8 cellular contexts compared by ENCODE assay signal in the genomic region with DNA sequence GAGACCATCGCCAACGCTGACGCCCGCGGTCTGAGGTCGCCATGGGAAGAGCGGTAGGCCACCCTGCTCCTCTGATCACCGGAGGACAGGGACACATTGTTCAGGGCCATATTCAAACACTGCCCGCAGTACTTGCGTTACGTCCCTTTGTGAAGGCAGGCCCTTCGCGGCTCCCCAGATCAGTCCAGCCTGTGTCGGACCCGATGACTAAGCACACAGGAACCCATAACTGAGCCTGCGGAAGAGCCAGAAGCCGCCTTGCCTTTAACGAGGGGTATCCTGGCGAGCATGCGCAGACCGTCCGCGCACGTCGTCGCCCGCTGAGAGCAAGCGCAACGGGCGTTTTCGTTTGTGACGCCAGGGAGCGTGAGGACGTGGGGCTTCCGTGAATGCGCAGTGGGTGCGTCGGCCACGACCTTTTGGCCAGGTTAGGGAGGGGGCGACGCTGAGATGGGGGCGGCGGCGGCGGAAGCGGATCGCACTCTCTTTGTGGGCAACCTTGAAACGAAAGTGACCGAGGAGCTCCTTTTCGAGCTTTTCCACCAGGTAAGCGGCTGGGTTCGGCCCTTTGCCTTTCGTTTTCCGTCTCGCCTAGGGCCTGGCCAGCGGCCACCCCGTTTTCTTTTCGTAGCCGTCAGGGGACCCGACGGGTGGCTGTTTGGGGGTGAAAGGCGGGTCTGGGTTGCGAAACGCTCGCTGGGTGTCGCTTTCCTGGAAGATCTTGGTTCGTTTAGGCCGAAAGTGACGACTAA. TPM values are rescaled to one million over a fixed set of nuclear protein-coding genes. Genes with fewer than 3 reads are reported as not detected.
DNase-seq lines count a peak whose midpoint lies in the region; ATAC-seq and TF ChIP-seq lines count a peak whose summit lies in the region.

A gene with protein sequence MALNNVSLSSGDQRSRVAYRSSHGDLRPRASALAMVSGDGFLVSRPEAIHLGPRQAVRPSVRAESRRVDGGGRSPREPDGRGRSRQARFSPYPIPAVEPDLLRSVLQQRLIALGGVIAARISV (minus strand): TSS at position 290 of the 752 bp plus-strand sequence. CDS start 180 bp downstream, at position 110.
A gene with protein sequence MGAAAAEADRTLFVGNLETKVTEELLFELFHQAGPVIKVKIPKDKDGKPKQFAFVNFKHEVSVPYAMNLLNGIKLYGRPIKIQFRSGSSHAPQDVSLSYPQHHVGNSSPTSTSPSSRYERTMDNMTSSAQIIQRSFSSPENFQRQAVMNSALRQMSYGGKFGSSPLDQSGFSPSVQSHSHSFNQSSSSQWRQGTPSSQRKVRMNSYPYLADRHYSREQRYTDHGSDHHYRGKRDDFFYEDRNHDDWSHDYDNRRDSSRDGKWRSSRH (plus strand): TSS at position 445 of the 752 bp plus-strand sequence. CDS start 6 bp downstream, at position 451.

- under 1% methylated on average over 69 of the region's 69 CpGs for WGBS in HUES64

- peak; percentile 96 for ATAC-seq in GM21447 (IDR thresholded peaks at IDR 0.05; ENCODE audit: unreplicated experiment)

- H3K4me3 ChIP-seq in HUES64 (ENCODE audit: low read length) (peak within 1 kb of the TSS; percentile 80), OCI-LY1 (ENCODE audit: low read depth, low read length, poor library complexity, severe bottlenecking) (peak within 1 kb of the TSS; percentile 93), epithelial cell of esophagus (ENCODE audit: low read length) (peak within 1 kb of the TSS; percentile 85), mononuclear cell (ENCODE audit: low read length) (peak within 1 kb of the TSS; percentile 91)

- peaks cover 35% of the 10 kb centered on the region for H3K79me2 ChIP-seq in OCI-LY1 (ENCODE audit: insufficient read depth, low read length)

- no peaks in the 10 kb centered on the region for H3K9me3 ChIP-seq in HUES64 (ENCODE audit: insufficient read depth, low read depth, low read length)
- no peaks in the 10 kb centered on the region for H3K9me3 ChIP-seq in OCI-LY1 (ENCODE audit: low read length)
- no peaks in the 10 kb centered on the region for H3K9me3 ChIP-seq in mononuclear cell (ENCODE audit: low read depth, low read length)

- H3K27me3 ChIP-seq in HUES64 (ENCODE audit: insufficient read depth, low read length) (no peaks in the 10 kb centered on the region), OCI-LY1 (ENCODE audit: insufficient read depth, low read length) (no peaks in the 10 kb centered on the region), mononuclear cell (ENCODE audit: insufficient read depth, low read length) (no peaks in the 10 kb centered on the region)

- H3K4me2 ChIP-seq in OCI-LY1 (ENCODE audit: low read length) = peak within 1 kb of the TSS; percentile 91

- H4K20me1 ChIP-seq in OCI-LY1 (ENCODE audit: insufficient read depth, low read length) = no peaks in the 10 kb centered on the region

- H3K36me3 ChIP-seq in HUES64 (ENCODE audit: insufficient read depth, low read length) (peaks cover 29% of the 10 kb centered on the region), OCI-LY1 (ENCODE audit: insufficient read depth, low read length) (peaks cover 23% of the 10 kb centered on the region)

- H3K4me1 ChIP-seq in HUES64 (ENCODE audit: insufficient read depth, low read length) = peaks cover 28% of the 10 kb centered on the region
- H3K4me1 ChIP-seq in OCI-LY1 (ENCODE audit: insufficient read depth, low read length, severe bottlenecking) = peaks cover 21% of the 10 kb centered on the region
- peaks cover 25% of the 10 kb centered on the region for H3K4me1 ChIP-seq in mononuclear cell (ENCODE audit: insufficient read depth, low read length)

- H2AFZ ChIP-seq in OCI-LY1 (ENCODE audit: low read length) = no peak within 1 kb of the TSS

- H3K9ac ChIP-seq in HUES64 (ENCODE audit: low read depth, low read length) = peak within 1 kb of the TSS; percentile 96
- peak within 1 kb of the TSS; percentile 99 for H3K9ac ChIP-seq in OCI-LY1 (ENCODE audit: low read length)

- no peaks in the 10 kb centered on the region for H3F3A ChIP-seq in OCI-LY1 (ENCODE audit: insufficient read depth, low read length)

- DNase-seq in DMS 273 (lab: John Stamatoyannopoulos, UW; ENCODE audit: unreplicated experiment) = peak; percentile 96
- peak; percentile 98 for DNase-seq in activated T-cell treated with anti-CD3 and anti-CD28 coated beads for 24 hours (ENCODE audit: low read depth)
- peak; percentile 98 for DNase-seq in epithelial cell of esophagus (ENCODE audit: low read depth)
- DNase-seq in stimulated activated CD8-positive, alpha-beta memory T cell treated with anti-CD3 and anti-CD28 coated beads, Interleukin-4, amount 100 ng/mL, for 1 hour (ENCODE audit: low read depth in 2 of 2, low spot score in 1 of 2) = peak; percentile 91 to 99

- peak; percentile 8; the same call in 1 of the 2 replicates for TF ChIP-seq CTCF in OCI-LY1 (IDR thresholded peaks at IDR 0.05; ENCODE audit: low read length)
- no peak for TF ChIP-seq CTCF in epithelial cell of esophagus (IDR thresholded peaks at IDR 0.05; ENCODE audit: insufficient read depth, low read depth, low read length, missing control alignments)

- H3K9me2 ChIP-seq in OCI-LY1 (ENCODE audit: low read depth, low read length) = no peaks in the 10 kb centered on the region

- H3K27ac ChIP-seq in HUES64 (ENCODE audit: low read depth, low read length) = peak within 1 kb of the TSS; percentile 98
- peak within 1 kb of the TSS; percentile 64 for H3K27ac ChIP-seq in OCI-LY1 (ENCODE audit: low read depth, low read length, poor library complexity, severe bottlenecking)

RNA-seq across cellular contexts. Expression of the first gene that starts in this region (rescaled TPM):
- 3.4 TPM for polyA plus RNA-seq in HUES64 (2013, experiment 1 of 2)
- 4.2 TPM for polyA plus RNA-seq in HUES64 (2013, experiment 2 of 2)
- total RNA-seq in mononuclear cell = 8.8 TPM

RNA-seq across cellular contexts. Expression of the second gene that starts in this region (rescaled TPM):
- polyA plus RNA-seq in HUES64 (2013, experiment 1 of 2) = 43.4 TPM
- polyA plus RNA-seq in HUES64 (2013, experiment 2 of 2) = 43.6 TPM
- total RNA-seq in mononuclear cell = 98.5 TPM

Comparison
In these comparisons a context has a peak if more than half of its experiments do, and no peak if none do; other contexts are left out.
1. Peak in every context shown above with its lines: DNase-seq, ATAC-seq, H3K4me3 ChIP-seq and H3K27ac ChIP-seq.